In genomic region chr2:168460561-168460960, GRCh38 we compare ENCODE assay signal across 27 cellular contexts. TPM values are rescaled to one million over a fixed set of nuclear protein-coding genes. Genes with fewer than 3 reads are reported as not detected.
DNase-seq lines count a peak whose midpoint lies in the region; ATAC-seq and TF ChIP-seq lines count a peak whose summit lies in the region.
"Had no signal": no experiment of that assay in that cellular context is flagged by ENCODE, and none has a peak within 500 bp of the region (broad histone marks: within the 10 kb centered on the region; RNA-seq: fewer than 3 reads in every experiment).

No MANE protein-coding gene starts in this region.

- H3K4me1 Mint-ChIP-seq in CD4-positive, CD25-positive, alpha-beta regulatory T cell = peaks cover 5 to 46% (median 21%) of the 10 kb centered on the region in 4 donors
- peaks cover 52% of the 10 kb centered on the region for H3K4me1 Mint-ChIP-seq in nephron progenitor cell

- H3K36me3 Mint-ChIP-seq in CD4-positive, CD25-positive, alpha-beta regulatory T cell = no peaks in the 10 kb centered on the region
- H3K36me3 Mint-ChIP-seq in nephron progenitor cell (ENCODE audit: low read depth) = peaks cover 11% of the 10 kb centered on the region

- no peak overlapping the region for H2AFZ ChIP-seq in DND-41 (ENCODE audit: low read depth, low read length)

- no peak for TF ChIP-seq CTCF in DND-41 (IDR thresholded peaks at IDR 0.05; ENCODE audit: borderline replicate concordance, extremely low read depth, low read length, poor library complexity, severe bottlenecking)
- TF ChIP-seq CTCF in nephron progenitor cell (IDR thresholded peaks at IDR 0.05) = no peak

- H3K4me3 Mint-ChIP-seq in CD4-positive, CD25-positive, alpha-beta regulatory T cell = no peak overlapping the region
- no peak overlapping the region for H3K4me3 Mint-ChIP-seq in nephron progenitor cell
- H3K4me3 Mint-ChIP-seq: activated CD4-positive, alpha-beta memory T cell treated with anti-CD3 and anti-CD28 coated beads, Interleukin-2, amount 10 ng/mL, durations not matched to agents 7 days and 5 days; activated naive CD8-positive, alpha-beta T cell treated with anti-CD3 and anti-CD28 coated beads, Interleukin-2, amount 10 ng/mL, durations not matched to agents 7 days and 5 days; T-helper 2 cell treated with Interferon-gamma antibody and Interleukin-4, amounts not matched to agents 5 μg/mL and 100 μg/mL, for 36 hours had no signal

- H3K9me3 Mint-ChIP-seq in CD4-positive, CD25-positive, alpha-beta regulatory T cell = no peaks in the 10 kb centered on the region
- no peaks in the 10 kb centered on the region for H3K9me3 Mint-ChIP-seq in nephron progenitor cell
- H3K9me3 Mint-ChIP-seq: activated CD4-positive, alpha-beta memory T cell treated with anti-CD3 and anti-CD28 coated beads, Interleukin-2, amount 10 ng/mL, durations not matched to agents 7 days and 5 days; activated naive CD8-positive, alpha-beta T cell treated with anti-CD3 and anti-CD28 coated beads, Interleukin-2, amount 10 ng/mL, durations not matched to agents 7 days and 5 days; stimulated activated naive CD8-positive, alpha-beta T cell treated with anti-CD3 and anti-CD28 coated beads, Interleukin-15, amount 100 ng/mL, for 72 hours; T-helper 2 cell treated with Interferon-gamma antibody and Interleukin-4, amounts not matched to agents 5 μg/mL and 100 μg/mL, for 36 hours had no signal

- peaks cover 3% of the 10 kb centered on the region for H3K4me1 ChIP-seq in CD4-positive, CD25-positive, alpha-beta regulatory T cell (ENCODE audit: control insufficient read depth, insufficient read depth, low read length, poor library complexity, severe bottlenecking)
- H3K4me1 ChIP-seq in DND-41 (ENCODE audit: insufficient read depth, low read length) = peaks cover 30% of the 10 kb centered on the region
- H3K4me1 ChIP-seq: foreskin keratinocyte had no signal

- no peak for DNase-seq in CD4-positive, CD25-positive, alpha-beta regulatory T cell
- no peak for DNase-seq in DND-41
- DNase-seq in cerebellum (ENCODE audit: low spot score) = peak; percentile 43
- no peak for DNase-seq in nephron progenitor cell
- DNase-seq in activated CD4-positive, alpha-beta T cell treated with anti-CD3 and anti-CD28 coated beads for 1 hour = no peak
- DNase-seq: activated CD4-positive, alpha-beta memory T cell treated with anti-CD3 and anti-CD28 coated beads, Interleukin-2, amount 10 ng/mL, durations not matched to agents 7 days and 5 days; activated naive CD8-positive, alpha-beta T cell treated with anti-CD3 and anti-CD28 coated beads, Interleukin-2, amount 10 ng/mL, durations not matched to agents 7 days and 5 days; aorta; DMS79 treated with DMSO at 0.1 percent for 48 hours; foreskin keratinocyte; kidney glomerular epithelial cell; lower lobe of right lung; NCI-H1092 treated with DMSO at 0.1 percent for 48 hours; NCI-H1694 treated with DMSO at 0.1 percent for 48 hours; NCI-H748 treated with DMSO at 0.1 percent for 48 hours; Peyer's patch; posterior cingulate gyrus; right lobe of liver; SHP77 treated with DMSO at 0.1 percent for 48 hours; stimulated activated CD4-positive, alpha-beta T cell treated with anti-CD3 and anti-CD28 coated beads, Interleukin-2, amount 100 ng/mL, for 48 hours; stimulated activated naive CD8-positive, alpha-beta T cell treated with anti-CD3 and anti-CD28 coated beads, Interleukin-15, amount 100 ng/mL, for 72 hours; thyroid gland had no signal

- no peaks in the 10 kb centered on the region for H3K27me3 ChIP-seq in CD4-positive, CD25-positive, alpha-beta regulatory T cell (ENCODE audit: control insufficient read depth, insufficient read depth, low read length)
- H3K27me3 ChIP-seq in DND-41 (ENCODE audit: insufficient read depth, low read length, poor library complexity) = no peaks in the 10 kb centered on the region
- H3K27me3 ChIP-seq: esophagus muscularis mucosa, foreskin keratinocyte, Peyer's patch, right lobe of liver, thyroid gland had no signal

- H3K27ac ChIP-seq in CD4-positive, CD25-positive, alpha-beta regulatory T cell (ENCODE audit: insufficient read depth, low read length, poor library complexity, severe bottlenecking) = no peak overlapping the region
- no peak overlapping the region for H3K27ac ChIP-seq in DND-41 (ENCODE audit: low read length)
- H3K27ac ChIP-seq: esophagus muscularis mucosa, foreskin keratinocyte, lower lobe of right lung, Peyer's patch, right lobe of liver, thyroid gland had no signal

- H3K36me3 ChIP-seq in CD4-positive, CD25-positive, alpha-beta regulatory T cell (ENCODE audit: control insufficient read depth, insufficient read depth, low read length) = no peaks in the 10 kb centered on the region
- H3K36me3 ChIP-seq in DND-41 (ENCODE audit: insufficient read depth, low read length) = no peaks in the 10 kb centered on the region; the same call in 1 of the 2 replicates
- H3K36me3 ChIP-seq: esophagus muscularis mucosa, lower lobe of right lung, Peyer's patch, right lobe of liver, thyroid gland had no signal

- H4K20me1 ChIP-seq in DND-41 (ENCODE audit: insufficient read depth, low read length) = peaks cover 29% of the 10 kb centered on the region; the same call in 1 of the 2 replicates

- H3K9ac ChIP-seq in DND-41 (ENCODE audit: low read depth, low read length) = no peak overlapping the region

- peaks cover 28% of the 10 kb centered on the region for H3K27me3 Mint-ChIP-seq in CD4-positive, CD25-positive, alpha-beta regulatory T cell
- H3K27me3 Mint-ChIP-seq in nephron progenitor cell (ENCODE audit: low read depth, poor library complexity) = no peaks in the 10 kb centered on the region
- H3K27me3 Mint-ChIP-seq: activated naive CD8-positive, alpha-beta T cell treated with anti-CD3 and anti-CD28 coated beads, Interleukin-2, amount 10 ng/mL, durations not matched to agents 7 days and 5 days; stimulated activated naive CD8-positive, alpha-beta T cell treated with anti-CD3 and anti-CD28 coated beads, Interleukin-15, amount 100 ng/mL, for 72 hours had no signal

- peak overlapping the region; percentile 2 to 60 (median 21) for H3K27ac Mint-ChIP-seq in CD4-positive, CD25-positive, alpha-beta regulatory T cell
- H3K27ac Mint-ChIP-seq in nephron progenitor cell = peak overlapping the region; percentile 68
- H3K27ac Mint-ChIP-seq: activated CD4-positive, alpha-beta memory T cell treated with anti-CD3 and anti-CD28 coated beads, Interleukin-2, amount 10 ng/mL, durations not matched to agents 7 days and 5 days; activated naive CD8-positive, alpha-beta T cell treated with anti-CD3 and anti-CD28 coated beads, Interleukin-2, amount 10 ng/mL, durations not matched to agents 7 days and 5 days; T-helper 2 cell treated with Interferon-gamma antibody and Interleukin-4, amounts not matched to agents 5 μg/mL and 100 μg/mL, for 36 hours had no signal

- H3K79me2 ChIP-seq in DND-41 (ENCODE audit: insufficient read depth, low read length) = peaks cover 73% of the 10 kb centered on the region

- H3K4me3 ChIP-seq in CD4-positive, CD25-positive, alpha-beta regulatory T cell (ENCODE audit: low read depth, low read length) = no peak overlapping the region
- H3K4me3 ChIP-seq in DND-41 (ENCODE audit: low read depth in 1 of 2, low read length in 2 of 2) = no peak overlapping the region
- H3K4me3 ChIP-seq: esophagus muscularis mucosa, K562, lower lobe of right lung, right lobe of liver, thyroid gland had no signal

- H3K4me2 ChIP-seq in DND-41 (ENCODE audit: insufficient read depth, low read length) = peak overlapping the region; percentile 5; the same call in 1 of the 2 replicates

- ATAC-seq in CD4-positive, CD25-positive, alpha-beta regulatory T cell (ENCODE audit: low read depth in 2 of 2) = no peak
- ATAC-seq in DND-41 (ENCODE audit: insufficient read depth, low read depth) (no peak), HG02852 (IDR thresholded peaks at IDR 0.05; ENCODE audit: unreplicated experiment) (no peak), GM18511 (IDR thresholded peaks at IDR 0.05; ENCODE audit: unreplicated experiment) (no peak)
- ATAC-seq: foreskin keratinocyte; K562; lower lobe of right lung; right lobe of liver; stimulated activated naive CD8-positive, alpha-beta T cell treated with anti-CD3 and anti-CD28 coated beads, Interleukin-15, amount 100 ng/mL, for 72 hours had no signal

- H3K9me3 ChIP-seq in CD4-positive, CD25-positive, alpha-beta regulatory T cell (ENCODE audit: control insufficient read depth in 2 of 2, low read length in 2 of 2) = no peaks in the 10 kb centered on the region
- H3K9me3 ChIP-seq in DND-41 (ENCODE audit: insufficient read depth, low read length, severe bottlenecking) = no peaks in the 10 kb centered on the region
- H3K9me3 ChIP-seq: esophagus muscularis mucosa, lower lobe of right lung, Peyer's patch, right lobe of liver, thyroid gland had no signal

RNA-seq across cellular contexts. Expression of gene CERS6, which starts 4.5 kb away (rescaled TPM):
- 5.2 TPM for total RNA-seq in CD4-positive, CD25-positive, alpha-beta regulatory T cell
- 1 to 10 TPM; 1.3 to 5.3 (median 2.5) TPM for polyA plus RNA-seq in CD4-positive, CD25-positive, alpha-beta regulatory T cell
- 73.6 TPM for total RNA-seq in cerebellum

Comparison
In these comparisons a context has a peak if more than half of its experiments do, and no peak if none do; other contexts are left out.
1. RNA of gene CERS6, which starts 4.5 kb away (total RNA-seq): 73.6 TPM in cerebellum (single experiment); 5.2 TPM in CD4-positive, CD25-positive, alpha-beta regulatory T cell (single experiment); every median in the first group is over 10 times any median in the second.